In the genomic region with DNA sequence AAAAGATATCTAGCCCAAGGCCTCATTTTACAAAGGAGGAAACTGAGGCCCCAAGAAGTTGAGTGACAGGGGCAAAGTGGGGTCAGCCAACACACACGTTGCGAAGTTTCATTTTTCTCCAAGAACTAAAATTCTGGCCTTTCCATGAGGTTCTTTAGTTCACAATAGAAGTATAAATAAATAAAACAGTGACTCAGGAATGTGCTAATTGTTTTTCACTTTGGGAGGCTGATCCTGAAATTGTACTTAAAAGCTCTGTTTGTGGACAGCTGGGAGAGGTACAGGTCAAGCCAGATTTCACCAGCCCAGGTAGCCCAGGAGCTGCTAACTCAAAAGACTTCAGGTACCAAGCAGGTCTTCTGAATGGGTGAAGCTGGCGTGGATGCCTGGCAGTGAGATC, we compare ENCODE assay signal across 27 cellular contexts.
"Had no signal": no experiment of that assay in that cellular context is flagged by ENCODE, and none has a peak within 500 bp of the region (broad histone marks: within the 10 kb centered on the region; RNA-seq: fewer than 3 reads in every experiment).

No MANE protein-coding gene starts in this region.

- H3K27me3 Mint-ChIP-seq: activated CD4-positive, alpha-beta T cell treated with anti-CD3 and anti-CD28 coated beads, Interleukin-2, amount 10 ng/mL, durations not matched to agents 7 days and 5 days; activated naive CD8-positive, alpha-beta T cell; T-cell had no signal

- H3K4me3 Mint-ChIP-seq: activated CD4-positive, alpha-beta T cell treated with anti-CD3 and anti-CD28 coated beads, Interleukin-2, amount 10 ng/mL, durations not matched to agents 7 days and 5 days; activated CD8-positive, alpha-beta T cell treated with anti-CD3 and anti-CD28 coated beads for 36 hours; activated naive CD8-positive, alpha-beta T cell; dendritic cell treated with granulocyte-macrophage colony-stimulating factor and Interleukin-4, amounts not matched to agents 40 ng/mL and 50 ng/mL, for 4 days; mesothelial cell of epicardium; naive thymus-derived CD8-positive, alpha-beta T cell; T-cell; type B pancreatic cell had no signal

- H3K27ac Mint-ChIP-seq: activated CD4-positive, alpha-beta T cell treated with anti-CD3 and anti-CD28 coated beads, Interleukin-2, amount 10 ng/mL, durations not matched to agents 7 days and 5 days; activated CD8-positive, alpha-beta T cell treated with anti-CD3 and anti-CD28 coated beads for 36 hours; activated naive CD8-positive, alpha-beta T cell; activated T-helper 2 cell treated with anti-CD3 and anti-CD28 coated beads, Interferon-gamma antibody, Interleukin-2, Interleukin-4, amounts not matched to agents 10 μg/mL and 5 μg/mL and 100 μg/mL, durations not matched to agents 14 hours and 24 hours and 36 hours; dendritic cell treated with granulocyte-macrophage colony-stimulating factor and Interleukin-4, amounts not matched to agents 40 ng/mL and 50 ng/mL, for 4 days; mesothelial cell of epicardium; type B pancreatic cell had no signal

- H3K4me3 ChIP-seq: body of pancreas, cardiac muscle cell, esophagus squamous epithelium, heart right ventricle, left ventricle myocardium inferior, pancreas, psoas muscle, thoracic aorta, vagina had no signal

- H3K4me1 ChIP-seq: body of pancreas, pancreas, psoas muscle had no signal

- H3K9me3 Mint-ChIP-seq: activated CD4-positive, alpha-beta T cell treated with anti-CD3 and anti-CD28 coated beads, Interleukin-2, amount 10 ng/mL, durations not matched to agents 7 days and 5 days; activated CD8-positive, alpha-beta T cell treated with anti-CD3 and anti-CD28 coated beads for 36 hours; activated T-helper 2 cell treated with anti-CD3 and anti-CD28 coated beads, Interferon-gamma antibody, Interleukin-2, Interleukin-4, amounts not matched to agents 10 μg/mL and 5 μg/mL and 100 μg/mL, durations not matched to agents 14 hours and 24 hours and 36 hours; dendritic cell treated with granulocyte-macrophage colony-stimulating factor and Interleukin-4, amounts not matched to agents 40 ng/mL and 50 ng/mL, for 4 days; mesothelial cell of epicardium; T-cell; type B pancreatic cell had no signal

- ATAC-seq: activated CD8-positive, alpha-beta T cell treated with anti-CD3 and anti-CD28 coated beads for 36 hours; body of pancreas; heart right ventricle; naive thymus-derived CD8-positive, alpha-beta T cell; pancreas; psoas muscle; right cardiac atrium; T-cell had no signal

- DNase-seq: activated CD4-positive, alpha-beta T cell treated with anti-CD3 and anti-CD28 coated beads, Interleukin-2, amount 10 ng/mL, durations not matched to agents 7 days and 5 days; activated CD4-positive, CD25-positive, alpha-beta regulatory T cell treated with anti-CD3 and anti-CD28 coated beads, Interleukin-2, amount 50 U/mL, for 72 hours; activated CD8-positive, alpha-beta T cell treated with anti-CD3 and anti-CD28 coated beads for 36 hours; activated naive CD4-positive, alpha-beta T cell; activated T-cell treated with anti-CD3 and anti-CD28 coated beads, Interleukin-2, amount 50 U/mL, for 1 hour; amygdala; body of pancreas; effector memory CD4-positive, alpha-beta T cell; esophagus squamous epithelium; heart right ventricle; left ventricle myocardium inferior; naive thymus-derived CD8-positive, alpha-beta T cell; pancreas; psoas muscle; right cardiac atrium; stimulated activated CD4-positive, alpha-beta T cell treated with anti-CD3 and anti-CD28 coated beads, Interleukin-4, amount 100 ng/mL, for 24 hours; stimulated activated naive CD4-positive, alpha-beta T cell treated with Interleukin-2 at 50 U/mL for 16 hours; T-cell; WERI-Rb-1 had no signal

- H3K36me3 ChIP-seq: cardiac muscle cell, esophagus squamous epithelium, left ventricle myocardium inferior, pancreas, thoracic aorta, vagina, WERI-Rb-1 had no signal

- H3K36me3 Mint-ChIP-seq: activated naive CD8-positive, alpha-beta T cell; naive thymus-derived CD8-positive, alpha-beta T cell had no signal

- H3K27ac ChIP-seq: body of pancreas, cardiac muscle cell, esophagus squamous epithelium, heart right ventricle, left ventricle myocardium inferior, pancreas, psoas muscle, thoracic aorta, vagina, WERI-Rb-1 had no signal

- H3K9me3 ChIP-seq: body of pancreas, esophagus squamous epithelium, heart right ventricle, left ventricle myocardium inferior, pancreas, psoas muscle, thoracic aorta, vagina had no signal

- H3K27me3 ChIP-seq: body of pancreas, cardiac muscle cell, esophagus squamous epithelium, heart right ventricle, pancreas, vagina had no signal
